8 cellular contexts compared by ENCODE assay signal in genomic region chr1:147627435-147628110, GRCh38. TPM values are rescaled to one million over a fixed set of nuclear protein-coding genes. Genes with fewer than 3 reads are reported as not detected.
DNase-seq lines count a peak whose midpoint lies in the region; ATAC-seq lines count a peak whose summit lies in the region.

No MANE protein-coding gene starts in this region.

- H3K27me3 ChIP-seq in CD8-positive, alpha-beta memory T cell (ENCODE audit: insufficient read depth, low read length, poor library complexity, severe bottlenecking), result no peaks in the 10 kb centered on the region

- H3K4me1 Mint-ChIP-seq in CD8-positive, alpha-beta memory T cell, result peaks cover 25 to 49% (median 27%) of the 10 kb centered on the region in 3 donors
- H3K4me1 Mint-ChIP-seq in stimulated activated naive CD8-positive, alpha-beta T cell treated with anti-CD3 and anti-CD28 coated beads, Interleukin-15, amount 100 ng/mL, for 72 hours, result peaks cover 33% of the 10 kb centered on the region

- no peak overlapping the region for H3K4me3 ChIP-seq in CD8-positive, alpha-beta memory T cell (ENCODE audit: low read length)

- peak overlapping the region in 2 of 7 donors; percentile 27 to 51 for H3K4me3 Mint-ChIP-seq in CD8-positive, alpha-beta memory T cell
- no peak overlapping the region for H3K4me3 Mint-ChIP-seq in stimulated activated naive CD8-positive, alpha-beta T cell treated with anti-CD3 and anti-CD28 coated beads, Interleukin-15, amount 100 ng/mL, for 72 hours

- POLR2A ChIA-PET in CD8-positive, alpha-beta memory T cell (lab: Charles Lee), result interaction anchor here (1.0 kb wide), 1 partner anchor 28 kb away, joined by 7 read pairs; no protein-coding TSS in a partner anchor

- H3K27ac ChIP-seq in CD8-positive, alpha-beta memory T cell (ENCODE audit: low read depth, low read length), result no peak overlapping the region

- no peaks in the 10 kb centered on the region for H3K9me3 ChIP-seq in CD8-positive, alpha-beta memory T cell (ENCODE audit: low read length)

- no peaks in the 10 kb centered on the region for H3K27me3 Mint-ChIP-seq in CD8-positive, alpha-beta memory T cell
- no peaks in the 10 kb centered on the region for H3K27me3 Mint-ChIP-seq in stimulated activated naive CD8-positive, alpha-beta T cell treated with anti-CD3 and anti-CD28 coated beads, Interleukin-15, amount 100 ng/mL, for 72 hours

- peak overlapping the region in 4 of 8 donors; percentile 22 to 58 (median 42) for H3K27ac Mint-ChIP-seq in CD8-positive, alpha-beta memory T cell
- no peak overlapping the region for H3K27ac Mint-ChIP-seq in stimulated activated naive CD8-positive, alpha-beta T cell treated with anti-CD3 and anti-CD28 coated beads, Interleukin-15, amount 100 ng/mL, for 72 hours

- H3K9me3 Mint-ChIP-seq in CD8-positive, alpha-beta memory T cell, result no peaks in the 10 kb centered on the region
- H3K9me3 Mint-ChIP-seq in stimulated activated naive CD8-positive, alpha-beta T cell treated with anti-CD3 and anti-CD28 coated beads, Interleukin-15, amount 100 ng/mL, for 72 hours, result no peaks in the 10 kb centered on the region

- peaks cover 10% of the 10 kb centered on the region for H3K4me1 ChIP-seq in CD8-positive, alpha-beta memory T cell (ENCODE audit: insufficient read depth, low read length)

- peak; percentile 58 for ATAC-seq in GM19463 (IDR thresholded peaks at IDR 0.05; ENCODE audit: unreplicated experiment)
- peak; percentile 69 for ATAC-seq in stimulated activated naive CD8-positive, alpha-beta T cell treated with anti-CD3 and anti-CD28 coated beads, Interleukin-15, amount 100 ng/mL, for 72 hours
- no peak for ATAC-seq in GM21717 (IDR thresholded peaks at IDR 0.05; ENCODE audit: unreplicated experiment)

- peak; percentile 35 to 69 (median 40) for DNase-seq in CD8-positive, alpha-beta memory T cell
- DNase-seq in NCI-H146 treated with DMSO at 0.1 percent for 48 hours (lab: John Stamatoyannopoulos, UW; ENCODE audit: unreplicated experiment), result peak; percentile 45
- DNase-seq in activated CD4-positive, alpha-beta T cell treated with anti-CD3 and anti-CD28 coated beads for 24 hours (ENCODE audit: low read depth in 2 of 2), result peak; percentile 32 to 37
- DNase-seq in effector CD4-positive, alpha-beta T cell, result peak; percentile 26
- peak; percentile 49 for DNase-seq in medulla oblongata (ENCODE audit: extremely low spot score)
- DNase-seq in stimulated activated naive CD8-positive, alpha-beta T cell treated with anti-CD3 and anti-CD28 coated beads, Interleukin-15, amount 100 ng/mL, for 72 hours, result peak; percentile 41 to 46

- peaks cover 0 to 20% (median 8%) of the 10 kb centered on the region in 3 donors for H3K36me3 Mint-ChIP-seq in CD8-positive, alpha-beta memory T cell

- no peaks in the 10 kb centered on the region for H3K36me3 ChIP-seq in CD8-positive, alpha-beta memory T cell (ENCODE audit: insufficient read depth, low read length)

- CTCF ChIA-PET in CD8-positive, alpha-beta memory T cell (lab: Charles Lee), result interaction anchor here (0.9 to 2.8 kb wide), 14 partner anchors 10 to 139 kb away, joined by 3 to 19 read pairs (median 4); partner anchors contain the start of gene ACP6

RNA-seq across cellular contexts. Expression of gene ACP6, which starts 42.8 kb away (rescaled TPM):
- 1 to 10 TPM; 5.2 to 7.5 TPM for total RNA-seq in CD8-positive, alpha-beta memory T cell
- polyA plus RNA-seq in CD8-positive, alpha-beta memory T cell, result 14.7 TPM
